ENCODE assay signal across 1 cellular context in genomic region chr6:30611856-30612194, GRCh38.
TF ChIP-seq lines count a peak whose summit lies in the region.

No MANE protein-coding gene starts in this region.

TF ChIP-seq in neural cell, 6 proteins besides CTCF, POLR2A, EP300 and RAD21 (continued from another document):
- no peak for TF ChIP-seq REST (IDR thresholded peaks at IDR 0.05; ENCODE audit: borderline replicate concordance)
- no peak for TF ChIP-seq TAF1 (IDR thresholded peaks at IDR 0.05; ENCODE audit: low read depth)
- no peak for TF ChIP-seq EZH2 (IDR thresholded peaks at IDR 0.05; ENCODE audit: borderline replicate concordance, insufficient read depth, low read length, poor library complexity, severe bottlenecking)
- no peak for TF ChIP-seq POLR2AphosphoS5 (IDR thresholded peaks at IDR 0.05)
